2 cellular contexts compared by ENCODE assay signal in genomic region chr14:32011225-32011624, GRCh38.
TF ChIP-seq lines count a peak whose summit lies in the region.

No MANE protein-coding gene starts in this region.

TF ChIP-seq in HCT116, 20 proteins besides CTCF, POLR2A, EP300 and RAD21:
- TF ChIP-seq JUND (IDR thresholded peaks at IDR 0.05) (no peak), YY1 (IDR thresholded peaks at IDR 0.05; ENCODE audit: extremely low read depth, insufficient replicate concordance, low read depth, low read length) (no peak), CEBPB (IDR thresholded peaks at IDR 0.05; ENCODE audit: low read depth) (no peak), TCF7L2 (IDR thresholded peaks at IDR 0.05; ENCODE audit: borderline replicate concordance, extremely low read depth, insufficient read depth, insufficient read length) (no peak), ELF1 (IDR thresholded peaks at IDR 0.05; ENCODE audit: borderline replicate concordance, low read depth) (no peak)

TF ChIP-seq in SK-N-SH treated with all-trans-retinoic acid at 6 μM for 48 hours, 23 proteins besides CTCF, POLR2A, EP300 and RAD21:
- no peak for TF ChIP-seq PATZ1 (CRISPR knock-in tag; IDR thresholded peaks at IDR 0.05; ENCODE audit: borderline replicate concordance)
- no peak for TF ChIP-seq BACH2 (CRISPR knock-in tag; IDR thresholded peaks at IDR 0.05; ENCODE audit: borderline replicate concordance)
- no peak for TF ChIP-seq ZNF8 (CRISPR knock-in tag; IDR thresholded peaks at IDR 0.05)
- TF ChIP-seq ZC3H10 (CRISPR knock-in tag; IDR thresholded peaks at IDR 0.05) = no peak
- TF ChIP-seq CREB5 (CRISPR knock-in tag; IDR thresholded peaks at IDR 0.05; ENCODE audit: low read depth) = no peak
- no peak for TF ChIP-seq ARNTL (CRISPR knock-in tag; IDR thresholded peaks at IDR 0.05; ENCODE audit: borderline replicate concordance, low read depth)
- TF ChIP-seq ZNF70 (CRISPR knock-in tag; IDR thresholded peaks at IDR 0.05) = no peak
